Comparison of ENCODE assay signal across 18 cellular contexts in genomic region chr2:3445891-3446290, GRCh38.
A peak's percentile ranks its signal among the peaks of the same experiment; 100 is the strongest.
DNase-seq lines count a peak whose midpoint lies in the region; ATAC-seq and TF ChIP-seq lines count a peak whose summit lies in the region.
"Had no signal": no experiment of that assay in that cellular context is flagged by ENCODE, and none has a peak within 500 bp of the region (broad histone marks: within the 10 kb centered on the region; RNA-seq: fewer than 3 reads in every experiment).

No MANE protein-coding gene starts in this region.

- ATAC-seq in central memory CD8-positive, alpha-beta T cell (replicated peaks; ENCODE audit: extremely low read depth, poor library complexity, severe bottlenecking) = no peak
- ATAC-seq in GM19397 (IDR thresholded peaks at IDR 0.05; ENCODE audit: unreplicated experiment) = no peak
- ATAC-seq: GM12878, GM23338, Right ventricle myocardium inferior had no signal

- no peaks in the 10 kb centered on the region for H3K9me3 Mint-ChIP-seq in central memory CD8-positive, alpha-beta T cell
- H3K9me3 Mint-ChIP-seq in progenitor cell of endocrine pancreas (ENCODE audit: low read depth) = no peaks in the 10 kb centered on the region
- H3K9me3 Mint-ChIP-seq: CD4-positive, CD25-positive, alpha-beta regulatory T cell; GM23338 had no signal

- peaks cover 9% of the 10 kb centered on the region for H3K4me1 Mint-ChIP-seq in central memory CD8-positive, alpha-beta T cell
- H3K4me1 Mint-ChIP-seq in progenitor cell of endocrine pancreas (ENCODE audit: low read depth) = peaks cover under 1% of the 10 kb centered on the region

- no peaks in the 10 kb centered on the region for H3K27me3 Mint-ChIP-seq in central memory CD8-positive, alpha-beta T cell
- no peaks in the 10 kb centered on the region for H3K27me3 Mint-ChIP-seq in progenitor cell of endocrine pancreas
- H3K27me3 Mint-ChIP-seq: CD4-positive, CD25-positive, alpha-beta regulatory T cell had no signal

- no peak overlapping the region for H3K4me3 Mint-ChIP-seq in central memory CD8-positive, alpha-beta T cell
- no peak overlapping the region for H3K4me3 Mint-ChIP-seq in progenitor cell of endocrine pancreas (ENCODE audit: low read depth)
- H3K4me3 Mint-ChIP-seq: CD4-positive, CD25-positive, alpha-beta regulatory T cell; GM23338 had no signal

- no peak for TF ChIP-seq CTCF in progenitor cell of endocrine pancreas (IDR thresholded peaks at IDR 0.05; ENCODE audit: unreplicated experiment)

- peak overlapping the region; percentile 23 for H3K27ac Mint-ChIP-seq in central memory CD8-positive, alpha-beta T cell (ENCODE audit: low read depth)
- peak overlapping the region; percentile 76 for H3K27ac Mint-ChIP-seq in progenitor cell of endocrine pancreas
- H3K27ac Mint-ChIP-seq: GM23338 had no signal

- DNase-seq in DMS79 (lab: John Stamatoyannopoulos, UW) (peak; percentile 74), DMS79 treated with DMSO at 0.1 percent for 48 hours (lab: John Stamatoyannopoulos, UW) (peak; percentile 84), progenitor cell of endocrine pancreas (ENCODE audit: low spot score, unreplicated experiment) (no peak)
- no peak for DNase-seq in central memory CD8-positive, alpha-beta T cell (ENCODE audit: low spot score in 2 of 2)
- no peak for DNase-seq in stimulated activated CD4-positive, alpha-beta T cell treated with anti-CD3 and anti-CD28 coated beads, Interleukin-4, amount 100 ng/mL, for 4 hours
- no peak for DNase-seq in activated CD4-positive, alpha-beta T cell treated with anti-CD3 and anti-CD28 coated beads, Interleukin-2, amount 50 U/mL, for 1 hour
- DNase-seq: CD4-positive, CD25-positive, alpha-beta regulatory T cell; COR-L47; DND-41; Kasumi-1; NCI-H1694 treated with DMSO at 0.1 percent for 48 hours; NCI-H524; NCI-H774; OCI-M1 had no signal

- H3K36me3 Mint-ChIP-seq in central memory CD8-positive, alpha-beta T cell (ENCODE audit: insufficient read depth) = peaks cover 25% of the 10 kb centered on the region
- peaks cover 23% of the 10 kb centered on the region for H3K36me3 Mint-ChIP-seq in progenitor cell of endocrine pancreas (ENCODE audit: insufficient read depth)

Comparison
In these comparisons a context has a peak if more than half of its experiments do, and no peak if none do; other contexts are left out.
1. DNase-seq: peak in DMS79 (single experiment) and DMS79 treated with DMSO at 0.1 percent for 48 hours (single experiment); none in central memory CD8-positive, alpha-beta T cell (0 of 2), progenitor cell of endocrine pancreas (single experiment), stimulated activated CD4-positive, alpha-beta T cell treated with anti-CD3 and anti-CD28 coated beads, Interleukin-4, amount 100 ng/mL, for 4 hours (0 of 2) and activated CD4-positive, alpha-beta T cell treated with anti-CD3 and anti-CD28 coated beads, Interleukin-2, amount 50 U/mL, for 1 hour (single experiment).